In the genomic region with DNA sequence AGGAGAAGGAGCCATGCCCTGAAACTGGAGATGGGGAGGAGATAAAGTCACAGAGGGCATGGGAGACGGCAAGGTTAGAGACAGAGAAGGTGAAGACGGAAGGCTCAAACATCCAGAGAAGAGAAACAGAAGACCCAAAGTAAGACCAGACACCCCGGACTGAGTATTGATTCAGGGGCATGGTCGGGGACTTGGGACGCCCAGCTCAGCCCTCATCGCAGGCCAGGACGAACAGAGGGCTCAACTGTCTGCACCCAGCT, we compare ENCODE assay signal across 9 cellular contexts. TPM values are rescaled to one million over a fixed set of nuclear protein-coding genes. Genes with fewer than 3 reads are reported as not detected.
DNase-seq lines count a peak whose midpoint lies in the region; ATAC-seq and TF ChIP-seq lines count a peak whose summit lies in the region.
"Had no signal": no experiment of that assay in that cellular context is flagged by ENCODE, and none has a peak within 500 bp of the region (broad histone marks: within the 10 kb centered on the region; RNA-seq: fewer than 3 reads in every experiment).

No MANE protein-coding gene starts in this region.

- intact Hi-C loops in upper lobe of right lung (cut with DNase I): no loop called here

- H3K27me3 ChIP-seq in mononuclear cell (ENCODE audit: insufficient read depth, low read length) (peaks cover 6% of the 10 kb centered on the region), upper lobe of right lung (no peaks in the 10 kb centered on the region)

- H3K36me3 ChIP-seq in upper lobe of right lung: no peaks in the 10 kb centered on the region

- peaks cover 63% of the 10 kb centered on the region for H3K4me1 Mint-ChIP-seq in activated naive CD4-positive, alpha-beta T cell treated with anti-CD3 and anti-CD28 coated beads, Interleukin-2, amount 10 ng/mL, durations not matched to agents 7 days and 5 days

- H3K4me3 Mint-ChIP-seq in activated naive CD4-positive, alpha-beta T cell treated with anti-CD3 and anti-CD28 coated beads, Interleukin-2, amount 10 ng/mL, durations not matched to agents 7 days and 5 days: peak overlapping the region; percentile 89

- in situ Hi-C loops in astrocyte of the cerebellum (cut with HindIII; ENCODE audit: low sequenced_read_pairs): loop anchor here (5.0 kb wide), 1 partner anchor 102 kb away; no protein-coding TSS in a partner anchor

- peaks cover 44% of the 10 kb centered on the region for H3K36me3 Mint-ChIP-seq in activated naive CD4-positive, alpha-beta T cell treated with anti-CD3 and anti-CD28 coated beads, Interleukin-2, amount 10 ng/mL, durations not matched to agents 7 days and 5 days

- H3K4me1 ChIP-seq in mononuclear cell (ENCODE audit: insufficient read depth, low read length) (peaks cover 55% of the 10 kb centered on the region), upper lobe of right lung (peaks cover 30% of the 10 kb centered on the region)

- peak overlapping the region; percentile 81 for H3K27ac Mint-ChIP-seq in activated naive CD4-positive, alpha-beta T cell treated with anti-CD3 and anti-CD28 coated beads, Interleukin-2, amount 10 ng/mL, durations not matched to agents 7 days and 5 days

- H3K9me3 ChIP-seq in mononuclear cell (ENCODE audit: low read depth, low read length) (no peaks in the 10 kb centered on the region), upper lobe of right lung (no peaks in the 10 kb centered on the region)

- no peak overlapping the region for H3K27ac ChIP-seq in upper lobe of right lung

- TF ChIP-seq CTCF in astrocyte of the cerebellum (IDR thresholded peaks at IDR 0.05; ENCODE audit: low read depth, low read length, missing control alignments) (no peak), upper lobe of right lung (IDR thresholded peaks at IDR 0.05) (no peak)

- no peak for ATAC-seq in upper lobe of right lung

- H3K27me3 Mint-ChIP-seq in activated naive CD4-positive, alpha-beta T cell treated with anti-CD3 and anti-CD28 coated beads, Interleukin-2, amount 10 ng/mL, durations not matched to agents 7 days and 5 days: peaks cover 36% of the 10 kb centered on the region

- DNase-seq in activated naive CD4-positive, alpha-beta T cell treated with anti-CD3 and anti-CD28 coated beads, Interleukin-2, amount 10 ng/mL, durations not matched to agents 7 days and 5 days: no peak
- no peak for DNase-seq in activated naive CD4-positive, alpha-beta T cell treated with anti-CD3 and anti-CD28 coated beads, Interleukin-2, amount 50 U/mL, for 16 hours
- DNase-seq in astrocyte of the cerebellum (ENCODE audit: low read depth) (no peak), upper lobe of right lung (no peak), NK-92 (lab: John Stamatoyannopoulos, UW; ENCODE audit: unreplicated experiment) (no peak), occipital lobe (lab: John Stamatoyannopoulos, UW) (no peak), NCI-H146 (lab: John Stamatoyannopoulos, UW) (no peak)
- DNase-seq: GF-D8 had no signal

- CTCF ChIA-PET in activated naive CD4-positive, alpha-beta T cell treated with anti-CD3 and anti-CD28 coated beads, Interleukin-2, amount 10 ng/mL, durations not matched to agents 7 days and 5 days (lab: Charles Lee): interaction anchor here (0.7 to 3.7 kb wide), 5 partner anchors 53 to 239 kb away, joined by 3 to 24 read pairs (median 12); no protein-coding TSS in a partner anchor

- H3K9me3 Mint-ChIP-seq in activated naive CD4-positive, alpha-beta T cell treated with anti-CD3 and anti-CD28 coated beads, Interleukin-2, amount 10 ng/mL, durations not matched to agents 7 days and 5 days: no peaks in the 10 kb centered on the region

- peak overlapping the region; percentile 65 for H3K4me3 ChIP-seq in astrocyte of the cerebellum (ENCODE audit: low read depth, low read length)
- peak overlapping the region; percentile 64 for H3K4me3 ChIP-seq in mononuclear cell (ENCODE audit: low read length)
- H3K4me3 ChIP-seq in upper lobe of right lung: peak overlapping the region; percentile 66

RNA-seq across cellular contexts. Expression of a gene that starts 1.1 kb away (rescaled TPM):
- total RNA-seq in mononuclear cell (19.4 TPM), upper lobe of right lung (12.1 TPM), occipital lobe (29.3 TPM)
